In the genomic region with DNA sequence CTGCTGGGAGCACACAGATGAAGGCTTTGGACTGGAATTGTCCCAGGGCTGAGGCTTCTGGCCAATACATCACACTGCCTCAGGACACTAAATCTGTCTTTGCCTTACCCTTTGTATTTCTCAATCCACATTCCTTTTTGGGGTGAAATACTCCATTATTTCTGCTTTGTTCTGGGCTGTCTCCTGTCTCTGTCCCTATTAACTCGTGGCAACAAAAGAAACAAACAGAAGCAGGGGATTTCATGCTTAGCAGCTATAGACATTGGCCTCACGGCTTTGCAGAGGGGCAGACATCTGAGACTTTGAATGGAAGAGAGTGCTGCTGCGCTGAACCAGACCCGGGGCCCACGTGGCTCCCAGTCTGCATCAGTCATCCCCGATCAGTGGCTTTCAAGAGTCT, we compare ENCODE assay signal across 1 cellular context.
TF ChIP-seq lines count a peak whose summit lies in the region.

No MANE protein-coding gene starts in this region.

TF ChIP-seq in WTC11, 78 proteins besides CTCF, POLR2A, EP300 and RAD21 (continued from another document):
- no peak for TF ChIP-seq JUN (CRISPR knock-in tag; IDR thresholded peaks at IDR 0.05)
- TF ChIP-seq, protein P1, sequence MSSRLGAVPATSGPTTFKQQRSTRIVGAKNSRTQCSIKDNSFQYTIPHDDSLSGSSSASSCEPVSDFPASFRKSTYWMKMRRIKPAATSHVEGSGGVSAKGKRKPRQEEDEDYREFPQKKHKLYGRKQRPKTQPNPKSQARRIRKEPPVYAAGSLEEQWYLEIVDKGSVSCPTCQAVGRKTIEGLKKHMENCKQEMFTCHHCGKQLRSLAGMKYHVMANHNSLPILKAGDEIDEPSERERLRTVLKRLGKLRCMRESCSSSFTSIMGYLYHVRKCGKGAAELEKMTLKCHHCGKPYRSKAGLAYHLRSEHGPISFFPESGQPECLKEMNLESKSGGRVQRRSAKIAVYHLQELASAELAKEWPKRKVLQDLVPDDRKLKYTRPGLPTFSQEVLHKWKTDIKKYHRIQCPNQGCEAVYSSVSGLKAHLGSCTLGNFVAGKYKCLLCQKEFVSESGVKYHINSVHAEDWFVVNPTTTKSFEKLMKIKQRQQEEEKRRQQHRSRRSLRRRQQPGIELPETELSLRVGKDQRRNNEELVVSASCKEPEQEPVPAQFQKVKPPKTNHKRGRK (CRISPR knock-in tag; IDR thresholded peaks at IDR 0.05; ENCODE audit: borderline replicate concordance) = no peak
- TF ChIP-seq ZNF317 (CRISPR knock-in tag; IDR thresholded peaks at IDR 0.05; ENCODE audit: borderline replicate concordance, low read depth) = no peak
- TF ChIP-seq USF2 (CRISPR knock-in tag; IDR thresholded peaks at IDR 0.05) = no peak
- no peak for TF ChIP-seq ZNF219 (CRISPR knock-in tag; IDR thresholded peaks at IDR 0.05; ENCODE audit: borderline replicate concordance)
- TF ChIP-seq, protein P2, sequence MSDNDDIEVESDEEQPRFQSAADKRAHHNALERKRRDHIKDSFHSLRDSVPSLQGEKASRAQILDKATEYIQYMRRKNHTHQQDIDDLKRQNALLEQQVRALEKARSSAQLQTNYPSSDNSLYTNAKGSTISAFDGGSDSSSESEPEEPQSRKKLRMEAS (CRISPR knock-in tag; IDR thresholded peaks at IDR 0.05) = no peak
- no peak for TF ChIP-seq FOXK1 (CRISPR knock-in tag; IDR thresholded peaks at IDR 0.05)
- no peak for TF ChIP-seq FOXP1 (CRISPR knock-in tag; IDR thresholded peaks at IDR 0.05; ENCODE audit: borderline replicate concordance)
- no peak for TF ChIP-seq NR1H2 (CRISPR knock-in tag; IDR thresholded peaks at IDR 0.05)
TF ChIP-seq in WTC11: peak in this region for 0.
